In the genomic region with DNA sequence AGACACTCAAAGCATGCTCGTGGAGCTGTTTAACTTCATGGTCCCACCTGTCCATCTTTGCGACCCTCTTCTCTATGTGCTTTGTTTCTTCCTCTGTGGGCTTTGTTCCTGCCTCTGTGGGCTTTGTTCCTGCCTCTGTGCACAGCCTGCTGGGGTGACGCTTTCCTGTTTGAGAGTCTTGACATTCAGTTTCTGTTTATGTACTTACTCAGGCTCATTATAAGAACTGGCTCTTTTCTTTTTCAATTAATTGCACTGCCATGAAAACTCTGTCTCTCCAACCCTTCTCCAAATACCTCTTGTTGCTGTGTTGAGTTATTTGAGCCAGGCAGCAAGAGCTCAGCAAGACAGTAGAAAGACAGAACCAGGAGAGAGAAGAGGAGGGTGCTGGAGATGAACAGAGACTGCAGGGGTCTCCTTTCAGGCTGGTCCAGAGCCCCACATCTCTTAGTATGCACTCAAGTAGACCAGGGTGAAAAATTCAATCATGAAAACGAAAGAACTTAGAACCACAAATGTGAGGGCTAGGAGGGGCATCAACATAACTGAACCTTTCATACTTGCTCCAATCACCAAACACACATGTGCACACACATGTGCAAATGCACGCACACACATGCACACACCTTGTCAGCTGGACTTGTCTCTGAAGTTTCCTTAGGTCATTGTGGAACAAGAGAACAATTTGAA, we compare ENCODE assay signal across 8 cellular contexts.
DNase-seq lines count a peak whose midpoint lies in the region; ATAC-seq, FAIRE-seq and TF ChIP-seq lines count a peak whose summit lies in the region.

No MANE protein-coding gene starts in this region.

- TF ChIP-seq POLR2A in GM12892 (IDR thresholded peaks at IDR 0.05; ENCODE audit: low read depth, low read length) (peak; percentile 31; the same call in 1 of the 2 replicates), stomach (IDR thresholded peaks at IDR 0.05) (no peak)

- H3K4me3 Mint-ChIP-seq in mesothelial cell of epicardium, result no peak overlapping the region

- H3K36me3 ChIP-seq in stomach, result no peaks in the 10 kb centered on the region

- H3K36me3 Mint-ChIP-seq in mesothelial cell of epicardium, result no peaks in the 10 kb centered on the region

- H3K4me1 ChIP-seq in stomach, result peaks cover 6 to 21% (median 11%) of the 10 kb centered on the region in 4 donors

- FAIRE-seq in GM12892 (lab: Jason Lieb, UNC), result no peak
- FAIRE-seq in HTR-8/SVneo (lab: Jason Lieb, UNC), result no peak

- WGBS in stomach, 5 donors, result 55 to 71% (median 66%) methylated on average over 5 of the region's 5 CpGs

- peaks cover 5% of the 10 kb centered on the region for H3K27me3 Mint-ChIP-seq in mesothelial cell of epicardium (ENCODE audit: low read depth)

- H3K9me3 Mint-ChIP-seq in mesothelial cell of epicardium, result no peaks in the 10 kb centered on the region

- no peaks in the 10 kb centered on the region for H3K27me3 ChIP-seq in stomach

- TF ChIP-seq CTCF in mesothelial cell of epicardium (IDR thresholded peaks at IDR 0.05; ENCODE audit: unreplicated experiment), result no peak
- no peak for TF ChIP-seq CTCF in stomach (IDR thresholded peaks at IDR 0.05)

- peak; percentile 86 for ATAC-seq in GM21786 (IDR thresholded peaks at IDR 0.05; ENCODE audit: unreplicated experiment)

- no peak overlapping the region for H3K4me3 ChIP-seq in stomach

- H3K4me1 Mint-ChIP-seq in mesothelial cell of epicardium, result peaks cover 36% of the 10 kb centered on the region

- TF ChIP-seq EP300 in stomach (IDR thresholded peaks at IDR 0.05), result no peak

- no peaks in the 10 kb centered on the region for H3K9me3 ChIP-seq in stomach

- H3K27ac ChIP-seq in stomach, result peak overlapping the region in 4 of 5 donors; percentile 31 to 71 (median 40)

- H3K27ac Mint-ChIP-seq in mesothelial cell of epicardium, result peak overlapping the region; percentile 17

- no peak for DNase-seq in GM12892 (ENCODE audit: insufficient read length)
- peak; percentile 29 for DNase-seq in NAMALWA (ENCODE audit: low spot score)
- DNase-seq in activated effector memory CD4-positive, alpha-beta T cell treated with Interleukin-2 at 50 U/mL for 16 hours, result peak; percentile 32
- no peak for DNase-seq in mesothelial cell of epicardium (ENCODE audit: low spot score in 2 of 2, unreplicated experiment in 2 of 2)
- peak; percentile 32 for DNase-seq in stomach
- no peak for DNase-seq in ureter (ENCODE audit: low spot score)
- no peak for DNase-seq in HTR-8/SVneo (ENCODE audit: insufficient read length, low spot score)

- intact Hi-C loops in stomach (cut with DNase I; ENCODE audit: low total_unique reads), result loop anchor here (5.0 to 10.0 kb wide), 2 partner anchors 193 to 491 kb away; no protein-coding TSS in a partner anchor

Comparison
In these comparisons a context has a peak if more than half of its experiments do, and no peak if none do; other contexts are left out.
1. DNase-seq: peak in NAMALWA (single experiment), activated effector memory CD4-positive, alpha-beta T cell treated with Interleukin-2 at 50 U/mL for 16 hours (single experiment) and stomach (single experiment); none in GM12892 (single experiment), mesothelial cell of epicardium (0 of 2), ureter (single experiment) and HTR-8/SVneo (single experiment).